In the genomic region with DNA sequence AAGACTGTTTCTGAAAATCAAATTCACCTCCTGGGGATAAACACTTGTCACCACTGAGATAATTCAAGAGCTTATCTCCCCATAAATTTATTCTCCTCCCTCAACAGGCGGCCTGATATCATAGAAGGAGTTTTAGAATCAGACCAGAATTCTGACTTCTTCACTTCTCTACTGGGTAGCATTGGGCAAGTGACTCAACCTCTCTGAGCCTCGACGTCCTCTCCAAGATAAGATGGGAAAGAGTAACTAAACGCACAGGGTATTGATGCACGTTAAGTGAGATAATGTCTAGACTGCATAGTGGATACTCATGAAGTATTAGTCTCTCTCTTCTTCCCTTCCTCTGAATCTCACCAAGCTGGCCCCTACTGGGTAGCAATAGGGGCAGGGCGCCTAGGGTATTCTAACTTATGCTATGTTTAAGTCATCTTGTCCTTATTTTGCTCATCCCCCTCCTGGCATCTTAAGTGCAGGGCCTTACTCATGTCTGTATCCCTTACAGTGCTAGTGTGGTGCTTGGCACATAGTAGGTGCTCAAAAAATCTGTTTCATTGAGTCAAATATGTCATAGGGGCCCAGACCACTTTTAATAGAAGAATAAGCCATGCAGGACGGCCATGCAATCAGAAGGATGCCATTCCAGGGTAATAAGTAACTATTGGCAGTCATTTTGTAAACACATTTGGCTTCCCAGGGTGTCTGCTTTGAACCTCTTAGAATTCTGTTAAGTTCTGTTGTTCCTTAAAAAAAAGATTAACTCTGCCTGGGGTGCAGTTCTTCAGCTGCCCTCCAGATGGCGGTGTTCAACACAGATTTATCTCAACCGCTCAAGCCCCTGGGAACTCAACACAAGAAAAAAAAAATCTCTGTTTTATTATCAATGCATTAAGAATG, we compare ENCODE assay signal across 2 cellular contexts.
TF ChIP-seq lines count a peak whose summit lies in the region.

No MANE protein-coding gene starts in this region.

TF ChIP-seq in IMR-90, 13 proteins besides CTCF, POLR2A, EP300 and RAD21:
- peak; percentile 50 for TF ChIP-seq SMC3 (IDR thresholded peaks at IDR 0.05; ENCODE audit: low read depth, low read length)
- no peak for TF ChIP-seq FOS (IDR thresholded peaks at IDR 0.05; ENCODE audit: low read depth, low read length)
- no peak for TF ChIP-seq CHD1 (IDR thresholded peaks at IDR 0.05; ENCODE audit: low read depth, low read length)
- TF ChIP-seq RCOR1 (IDR thresholded peaks at IDR 0.05; ENCODE audit: insufficient replicate concordance, low read length), result no peak
- TF ChIP-seq USF2 (IDR thresholded peaks at IDR 0.05; ENCODE audit: low read depth, low read length), result no peak
- TF ChIP-seq BHLHE40 (IDR thresholded peaks at IDR 0.05; ENCODE audit: low read depth, low read length), result no peak
TF ChIP-seq in IMR-90: peak in this region for 1.

TF ChIP-seq in HepG2, 621 proteins besides CTCF, POLR2A, EP300 and RAD21:
- TF ChIP-seq ZKSCAN1 (IDR thresholded peaks at IDR 0.05; ENCODE audit: low read length) (peak; percentile 56; the same call in 1 of the 2 replicates), STAG1 (CRISPR knock-in tag; IDR thresholded peaks at IDR 0.05) (peak; percentile 62), SPEN (CRISPR knock-in tag; IDR thresholded peaks at IDR 0.05; ENCODE audit: low read depth) (no peak), SMC3 (IDR thresholded peaks at IDR 0.05; ENCODE audit: low read length) (peak; percentile 49; the same call in 1 of the 2 replicates), AFF4 (CRISPR knock-in tag; IDR thresholded peaks at IDR 0.05) (no peak), THYN1 (CRISPR knock-in tag; IDR thresholded peaks at IDR 0.05; ENCODE audit: borderline replicate concordance, low read depth) (no peak), RORA (CRISPR knock-in tag; IDR thresholded peaks at IDR 0.05) (no peak), RFXAP (CRISPR knock-in tag; IDR thresholded peaks at IDR 0.05; ENCODE audit: borderline replicate concordance) (no peak), PCBP1 (IDR thresholded peaks at IDR 0.05; ENCODE audit: borderline replicate concordance, low read depth, low read length) (no peak), ZNF619 (CRISPR knock-in tag; IDR thresholded peaks at IDR 0.05) (no peak), RERE (CRISPR knock-in tag; IDR thresholded peaks at IDR 0.05; ENCODE audit: low read depth) (no peak)
- TF ChIP-seq, protein P1, sequence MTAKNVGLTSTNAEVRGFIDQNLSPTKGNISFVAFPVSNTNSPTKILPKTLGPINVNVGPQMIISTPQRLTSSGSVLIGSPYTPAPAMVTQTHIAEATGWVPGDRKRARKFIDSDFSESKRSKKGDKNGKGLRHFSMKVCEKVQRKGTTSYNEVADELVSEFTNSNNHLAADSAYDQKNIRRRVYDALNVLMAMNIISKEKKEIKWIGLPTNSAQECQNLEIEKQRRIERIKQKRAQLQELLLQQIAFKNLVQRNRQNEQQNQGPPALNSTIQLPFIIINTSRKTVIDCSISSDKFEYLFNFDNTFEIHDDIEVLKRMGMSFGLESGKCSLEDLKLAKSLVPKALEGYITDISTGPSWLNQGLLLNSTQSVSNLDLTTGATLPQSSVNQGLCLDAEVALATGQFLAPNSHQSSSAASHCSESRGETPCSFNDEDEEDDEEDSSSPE (CRISPR knock-in tag; IDR thresholded peaks at IDR 0.05), result no peak
- TF ChIP-seq, protein P2, sequence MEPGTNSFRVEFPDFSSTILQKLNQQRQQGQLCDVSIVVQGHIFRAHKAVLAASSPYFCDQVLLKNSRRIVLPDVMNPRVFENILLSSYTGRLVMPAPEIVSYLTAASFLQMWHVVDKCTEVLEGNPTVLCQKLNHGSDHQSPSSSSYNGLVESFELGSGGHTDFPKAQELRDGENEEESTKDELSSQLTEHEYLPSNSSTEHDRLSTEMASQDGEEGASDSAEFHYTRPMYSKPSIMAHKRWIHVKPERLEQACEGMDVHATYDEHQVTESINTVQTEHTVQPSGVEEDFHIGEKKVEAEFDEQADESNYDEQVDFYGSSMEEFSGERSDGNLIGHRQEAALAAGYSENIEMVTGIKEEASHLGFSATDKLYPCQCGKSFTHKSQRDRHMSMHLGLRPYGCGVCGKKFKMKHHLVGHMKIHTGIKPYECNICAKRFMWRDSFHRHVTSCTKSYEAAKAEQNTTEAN (CRISPR knock-in tag; conservative IDR thresholded peaks at IDR 0.05), result no peak
